Comparison of ENCODE assay signal across 8 cellular contexts in genomic region chr6:167350731-167351655, GRCh38. TPM values are rescaled to one million over a fixed set of nuclear protein-coding genes. Genes with fewer than 3 reads are reported as not detected.
DNase-seq lines count a peak whose midpoint lies in the region; TF ChIP-seq lines count a peak whose summit lies in the region.

No MANE protein-coding gene starts in this region.

- TF ChIP-seq CTCF in GM06990 (IDR thresholded peaks at IDR 0.05; ENCODE audit: insufficient read depth, low read length, poor library complexity, severe bottlenecking): peak; percentile 81
- peak; percentile 91 for TF ChIP-seq CTCF in chondrocyte (IDR thresholded peaks at IDR 0.05)
- peak; percentile 83 for TF ChIP-seq CTCF in liver (IDR thresholded peaks at IDR 0.05; ENCODE audit: low read depth, low read length, missing input control)

- no peak overlapping the region for H3K27ac Mint-ChIP-seq in chondrocyte (ENCODE audit: unreplicated experiment)

- H3K27ac ChIP-seq in liver (ENCODE audit: low read depth in 1 of 2, low read length in 2 of 2): peak overlapping the region; percentile 84 to 88

- H3K9ac ChIP-seq in liver (ENCODE audit: low read depth in 1 of 2, low read length in 2 of 2): peak overlapping the region in 1 of 2 donors; percentile 66

- H3K4me3 ChIP-seq in GM06990 (replicated peaks; ENCODE audit: low read depth, low read length): peak overlapping the region; percentile 35
- peak overlapping the region; percentile 26 for H3K4me3 ChIP-seq in HAP-1
- peak overlapping the region; percentile 34 to 60 (median 45) for H3K4me3 ChIP-seq in liver (ENCODE audit: low read depth in 1 of 3, low read length in 3 of 3)

- H3K4me1 Mint-ChIP-seq in chondrocyte (ENCODE audit: low read depth): peaks cover 13% of the 10 kb centered on the region

- peaks cover 3% of the 10 kb centered on the region; the same call in 1 of the 2 replicates for H3K9me3 ChIP-seq in HAP-1
- no peaks in the 10 kb centered on the region for H3K9me3 ChIP-seq in liver (ENCODE audit: control insufficient read depth in 4 of 4, low read length in 3 of 4)

- 9% methylated on average over 62 of the region's 62 CpGs for WGBS in liver

- H3K4me1 ChIP-seq in HAP-1: peaks cover 6% of the 10 kb centered on the region; the same call in 1 of the 2 replicates
- H3K4me1 ChIP-seq in liver (ENCODE audit: control insufficient read depth in 4 of 4, insufficient read depth in 4 of 4, low read length in 3 of 4): peaks cover 0 to 30% (median 11%) of the 10 kb centered on the region in 4 donors

- H3K27me3 ChIP-seq in GM06990 (replicated peaks; ENCODE audit: control insufficient read depth, insufficient read depth, low read length) (no peaks in the 10 kb centered on the region; the same call in 1 of the 2 replicates), HAP-1 (ENCODE audit: low read depth) (no peaks in the 10 kb centered on the region), liver (ENCODE audit: control insufficient read depth in 4 of 4, insufficient read depth in 4 of 4, low read length in 3 of 4) (no peaks in the 10 kb centered on the region)

- peaks cover 40% of the 10 kb centered on the region for H3K27me3 Mint-ChIP-seq in chondrocyte (ENCODE audit: low read depth)

- H3K36me3 ChIP-seq in GM06990 (ENCODE audit: control insufficient read depth, insufficient read depth, low read length) (no peaks in the 10 kb centered on the region), HAP-1 (replicated peaks) (no peaks in the 10 kb centered on the region), liver (ENCODE audit: control insufficient read depth in 4 of 4, insufficient read depth in 3 of 4, low read depth in 1 of 4, low read length in 3 of 4) (no peaks in the 10 kb centered on the region)

- peak overlapping the region; percentile 79 for H3K4me3 Mint-ChIP-seq in chondrocyte (ENCODE audit: unreplicated experiment)

- DNase-seq in GM06990 (ENCODE audit: extremely low read depth, insufficient read length) (peak; percentile 74), HAP-1 (ENCODE audit: low spot score in 2 of 2) (peak; percentile 61 to 91), NCI-H146 (lab: John Stamatoyannopoulos, UW) (peak; percentile 65), chondrocyte (ENCODE audit: low spot score) (no peak), GDM1 (lab: John Stamatoyannopoulos, UW) (no peak)
- peak; percentile 64 for DNase-seq in activated CD4-positive, alpha-beta T cell treated with anti-CD3 and anti-CD28 coated beads for 1 hour
- peak; percentile 89 for DNase-seq in stimulated activated CD4-positive, alpha-beta T cell treated with anti-CD3 and anti-CD28 coated beads, Interleukin-4, amount 100 ng/mL, for 24 hours

- in situ Hi-C loops in HAP-1 (cut with MboI; ENCODE audit: low sequenced_read_pairs): loop anchor here (25.0 kb wide), 1 partner anchor 536 kb away; no protein-coding TSS in a partner anchor

- peak; percentile 90 to 92 for TF ChIP-seq RAD21 in liver (IDR thresholded peaks at IDR 0.05)

- peaks cover 7% of the 10 kb centered on the region for H3K9me3 Mint-ChIP-seq in chondrocyte (ENCODE audit: low read depth)

- H3K36me3 Mint-ChIP-seq in chondrocyte (ENCODE audit: low read depth): peaks cover 2% of the 10 kb centered on the region

TF ChIP-seq in liver, 16 proteins besides CTCF, POLR2A, EP300 and RAD21:
- TF ChIP-seq MAX (IDR thresholded peaks at IDR 0.05) (peak; percentile 60), SP1 (IDR thresholded peaks at IDR 0.05) (peak; percentile 52), YY1 (IDR thresholded peaks at IDR 0.05) (peak; percentile 33), FOXA1 (IDR thresholded peaks at IDR 0.05) (peak; percentile 10), GABPA (IDR thresholded peaks at IDR 0.05 in 1 of 2, conservative IDR thresholded peaks at IDR 0.05 in 1 of 2) (no peak), FOXA2 (IDR thresholded peaks at IDR 0.05) (peak; percentile 11), JUND (IDR thresholded peaks at IDR 0.05) (no peak), NR2F2 (IDR thresholded peaks at IDR 0.05) (no peak), ZBTB33 (IDR thresholded peaks at IDR 0.05) (no peak), ATF3 (IDR thresholded peaks at IDR 0.05) (no peak), RXRA (IDR thresholded peaks at IDR 0.05) (peak; percentile 63 to 67), HNF4G (IDR thresholded peaks at IDR 0.05) (no peak), EGR1 (IDR thresholded peaks at IDR 0.05; ENCODE audit: low read depth in 2 of 2) (peak; percentile 23 to 34), REST (IDR thresholded peaks at IDR 0.05) (no peak), HNF4A (conservative IDR thresholded peaks at IDR 0.05) (peak; percentile 25 to 49), TAF1 (conservative IDR thresholded peaks at IDR 0.05) (no peak)

RNA-seq across cellular contexts. Expression of gene TTLL2, which starts 26.1 kb away (rescaled TPM):
- total RNA-seq in chondrocyte (not detected in 3 replicates), liver (not detected)
- polyA plus RNA-seq in liver: under 1 TPM in 1 of 2 donors, not detected in 1; 0.18 TPM

RNA-seq across cellular contexts. Expression of gene UNC93A, which starts 59.9 kb away (rescaled TPM):
- total RNA-seq in chondrocyte (not detected in 3 replicates), liver (10 to 100 TPM in 1 of 2 donors, 1 to 10 TPM in 1; 6.5 to 14.0 TPM)
- polyA plus RNA-seq in liver: 1 to 10 TPM in 1 of 2 donors, under 1 TPM in 1; 0.79 to 2.8 TPM

Comparison
In these comparisons a context has a peak if more than half of its experiments do, and no peak if none do; other contexts are left out.
1. DNase-seq: peak in GM06990 (single experiment), HAP-1 (2 of 2), NCI-H146 (single experiment), activated CD4-positive, alpha-beta T cell treated with anti-CD3 and anti-CD28 coated beads for 1 hour (single experiment) and stimulated activated CD4-positive, alpha-beta T cell treated with anti-CD3 and anti-CD28 coated beads, Interleukin-4, amount 100 ng/mL, for 24 hours (single experiment); none in chondrocyte (single experiment) and GDM1 (single experiment).
2. Peak in every context shown above with its lines, with median percentiles within 50 percentile points of each other: H3K4me3 ChIP-seq and CTCF ChIP-seq.